In the genomic region with DNA sequence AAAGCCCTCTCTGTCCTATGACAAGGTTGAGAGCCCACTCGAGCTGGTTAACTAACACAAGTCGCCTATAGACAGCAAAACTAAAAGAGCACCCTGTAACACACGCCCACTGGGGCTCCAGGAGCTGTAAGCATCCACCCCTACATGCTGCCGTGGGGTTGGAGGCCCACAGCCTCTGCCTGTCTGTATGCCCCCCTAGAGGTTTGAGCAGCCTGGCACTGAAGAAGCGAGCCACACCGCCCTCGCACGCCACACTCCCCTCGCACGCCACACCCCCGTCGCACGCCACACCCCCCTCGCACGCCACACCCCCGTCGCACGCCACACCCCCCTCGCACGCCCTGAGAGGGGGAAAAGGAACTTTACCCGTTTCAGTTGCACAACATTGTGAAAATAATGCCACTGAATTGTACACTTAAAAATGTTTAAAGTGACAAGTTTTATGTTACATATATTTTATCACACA, we compare ENCODE assay signal across 9 cellular contexts. TPM values are rescaled to one million over a fixed set of nuclear protein-coding genes. Genes with fewer than 3 reads are reported as not detected.
DNase-seq lines count a peak whose midpoint lies in the region; ATAC-seq, FAIRE-seq and TF ChIP-seq lines count a peak whose summit lies in the region.
"Had no signal": no experiment of that assay in that cellular context is flagged by ENCODE, and none has a peak within 500 bp of the region (broad histone marks: within the 10 kb centered on the region; RNA-seq: fewer than 3 reads in every experiment).

No MANE protein-coding gene starts in this region.

- no peak overlapping the region for H3K18ac ChIP-seq in H1 (ENCODE audit: extremely low read depth, low read length)

- no peaks in the 10 kb centered on the region for H3K79me2 ChIP-seq in H1 (ENCODE audit: control insufficient read depth in 1 of 2, insufficient read depth in 2 of 2, low read length in 2 of 2)

- H3K4me2 ChIP-seq in H1 (ENCODE audit: insufficient read depth in 1 of 2, low read depth in 2 of 2, low read length in 2 of 2) = peak overlapping the region; percentile 68 to 99

- intact Hi-C loops in mucosa of descending colon (cut with DNase I, micrococcal nuclease) = no loop called here

- H3K23me2 ChIP-seq in H1 (ENCODE audit: low read depth, low read length) = peaks cover 7% of the 10 kb centered on the region

- no peak for TF ChIP-seq POLR2A in H1 (IDR thresholded peaks at IDR 0.05; ENCODE audit: control extremely low read depth in 1 of 2, low read depth in 2 of 2, low read length in 2 of 2)

- no peak overlapping the region for H3K27ac ChIP-seq in H1 (ENCODE audit: low read depth, low read length)

- DNase-seq in D721Med (ENCODE audit: insufficient read length, low spot score) (peak; percentile 18), NCI-H69 (lab: John Stamatoyannopoulos, UW) (peak; percentile 67), H1 (ENCODE audit: low read depth in 1 of 2, low spot score in 2 of 2) (peak in 1 of 2 experiments; percentile 78), mucosa of descending colon (peak; percentile 70 to 88 (median 82))
- DNase-seq in activated CD8-positive, alpha-beta memory T cell treated with anti-CD3 and anti-CD28 coated beads for 1 hour (ENCODE audit: extremely low read depth in 1 of 2, low read depth in 1 of 2) = peak; percentile 44 to 67
- peak; percentile 59 to 63 for DNase-seq in stimulated activated CD8-positive, alpha-beta memory T cell treated with anti-CD3 and anti-CD28 coated beads, Interleukin-4, amount 100 ng/mL, for 1 hour (ENCODE audit: low read depth in 2 of 2, low spot score in 1 of 2)

- peak; percentile 41 for ATAC-seq in HG02678 (IDR thresholded peaks at IDR 0.05; ENCODE audit: unreplicated experiment)
- ATAC-seq in mucosa of descending colon = peak; percentile 100
- no peak for ATAC-seq in HG02642 (IDR thresholded peaks at IDR 0.05; ENCODE audit: poor library complexity, unreplicated experiment)

- H3K9me3 ChIP-seq in H1 (ENCODE audit: insufficient read depth in 2 of 2, low read depth in 1 of 2, low read length in 1 of 2) (no peaks in the 10 kb centered on the region), mucosa of descending colon (no peaks in the 10 kb centered on the region)

- H3K27me3 ChIP-seq in H1 (replicated peaks in 1 of 4; ENCODE audit: control insufficient read depth in 3 of 4, extremely low read depth in 1 of 4, insufficient read depth in 3 of 4, low read length in 3 of 4) = peaks cover 0 to 7% (median 6%) of the 10 kb centered on the region in 4 experiments; a peak in 5 of 7 replicates

- H4K91ac ChIP-seq in H1 (replicated peaks; ENCODE audit: insufficient read length, low read length) = no peak overlapping the region

- no peak overlapping the region for H2BK5ac ChIP-seq in H1 (ENCODE audit: low read depth, low read length)

- POLR2A ChIA-PET in H1 (lab: Charles Lee; ENCODE audit: partially characterized antibody) = interaction anchor here (0.7 to 1.0 kb wide), 2 partner anchors 13 to 39 kb away, joined by 3 read pairs; partner anchors contain the start of gene HMGCL

- no peak overlapping the region for H3K14ac ChIP-seq in H1 (ENCODE audit: insufficient read length)

- H2AFZ ChIP-seq in H1 (ENCODE audit: low read length) = peak overlapping the region; percentile 73; the same call in 1 of the 2 replicates

- no peaks in the 10 kb centered on the region for H4K20me1 ChIP-seq in H1 (replicated peaks in 1 of 2; ENCODE audit: control insufficient read depth in 1 of 2, insufficient read depth in 2 of 2, low read length in 2 of 2)

- no peak for FAIRE-seq in D721Med (lab: Jason Lieb, UNC)
- FAIRE-seq in H1 (lab: Jason Lieb, UNC) = no peak
- FAIRE-seq: TTC549 had no signal

- no peak overlapping the region for H2AK5ac ChIP-seq in H1 (ENCODE audit: low read depth, low read length)

- no peak overlapping the region for H2BK15ac ChIP-seq in H1 (ENCODE audit: low read length)

- H2BK120ac ChIP-seq in H1 (replicated peaks; ENCODE audit: low read depth, low read length) = no peak overlapping the region

- no peak overlapping the region for H3K56ac ChIP-seq in H1 (replicated peaks; ENCODE audit: insufficient read length, low read depth, low read length)

- no peak overlapping the region for H3K23ac ChIP-seq in H1 (ENCODE audit: insufficient read length)

- no peak overlapping the region for H4K8ac ChIP-seq in H1 (ENCODE audit: extremely low read depth, insufficient read depth, low read length)

- no peak for TF ChIP-seq RAD21 in H1 (IDR thresholded peaks at IDR 0.05 in 1 of 2, conservative IDR thresholded peaks at IDR 0.05 in 1 of 2; ENCODE audit: low read depth in 2 of 2, low read length in 2 of 2)

- no peak overlapping the region for H2BK12ac ChIP-seq in H1 (ENCODE audit: low read depth, low read length)

- H3K9ac ChIP-seq in H1 (replicated peaks in 1 of 4; ENCODE audit: extremely low read depth in 1 of 4, low read depth in 3 of 4, low read length in 3 of 4) = no peak overlapping the region

- H3K36me3 ChIP-seq in H1 (ENCODE audit: control insufficient read depth in 2 of 4, insufficient read depth in 4 of 4, low read length in 3 of 4) = no peaks in the 10 kb centered on the region
- H3K36me3 ChIP-seq in mucosa of descending colon (ENCODE audit: low read depth) = no peaks in the 10 kb centered on the region

- no peaks in the 10 kb centered on the region for H3K79me1 ChIP-seq in H1 (ENCODE audit: low read depth, low read length)

- no peak overlapping the region for H2BK20ac ChIP-seq in H1 (ENCODE audit: low read length)

- WGBS in H1 (ENCODE audit: extremely low coverage in 1 of 2, insufficient coverage in 1 of 2, insufficient read length in 1 of 2, insufficient replicate concordance in 2 of 2, low coverage in 1 of 2, low lambda C conversion rate in 2 of 2, missing lambda C conversion rate in 1 of 2), 2 experiments = 13% methylated on average over 5 of the region's 21 CpGs; no CpG with 5 or more reads in 1 of the 2 experiments

- no peak for TF ChIP-seq CTCF in D721Med (IDR thresholded peaks at IDR 0.05; ENCODE audit: insufficient read depth, missing control alignments)
- no peak for TF ChIP-seq CTCF in H1 (IDR thresholded peaks at IDR 0.05; ENCODE audit: control extremely low read depth in 1 of 3, insufficient read depth in 1 of 3, low read depth in 1 of 3, low read length in 3 of 3)
- no peak for TF ChIP-seq CTCF in mucosa of descending colon (IDR thresholded peaks at IDR 0.05)

- CTCF ChIA-PET in H1 (lab: Charles Lee; ENCODE audit: partially characterized antibody) = interaction anchor here (0.5 to 2.2 kb wide), 5 partner anchors 17 to 191 kb away, joined by 3 to 8 read pairs (median 4); partner anchors contain the start of gene FUCA1

- H3K4ac ChIP-seq in H1 (replicated peaks; ENCODE audit: insufficient read length, low read depth, low read length) = no peak overlapping the region

- no peak for TF ChIP-seq EP300 in H1 (IDR thresholded peaks at IDR 0.05; ENCODE audit: borderline replicate concordance in 1 of 2, low read depth in 2 of 2, low read length in 2 of 2)

- H3K4me1 ChIP-seq in H1 (replicated peaks in 1 of 4; ENCODE audit: control insufficient read depth in 3 of 4, insufficient read depth in 4 of 4, low read length in 3 of 4) (peaks cover 0 to 4% (median 2%) of the 10 kb centered on the region in 4 experiments; a peak in 4 of 7 replicates), mucosa of descending colon (ENCODE audit: low read depth) (peaks cover 16% of the 10 kb centered on the region)

- peak overlapping the region; percentile 21 to 56 (median 35); a peak in 6 of 8 replicates for H3K4me3 ChIP-seq in H1 (ENCODE audit: extremely low read depth in 1 of 4, insufficient read depth in 2 of 4, low read depth in 3 of 4, low read length in 4 of 4)
- H3K4me3 ChIP-seq in mucosa of descending colon = no peak overlapping the region

- H4K5ac ChIP-seq in H1 (ENCODE audit: insufficient read length, low read depth, low read length) = no peak overlapping the region

RNA-seq across cellular contexts. Expression of gene HMGCL, which starts 13.2 kb away (rescaled TPM):
- 13.7 and 15.6 TPM in 2 replicates for total RNA-seq in H1 (2021; fragmentation: NEBNext Ultra II Directional; extraction: Animal tissue kit (Norgen Biotek cat#: 25700))
- 19.5 and 24.3 TPM in 2 replicates for polyA plus RNA-seq in H1 (2011; rRNA removed)
- polyA plus RNA-seq in H1 (2011; cell fraction: cytosol; rRNA removed) = 29.3 TPM
- polyA plus RNA-seq in H1 (2011; cell fraction: nucleus; rRNA removed) = 24.5 TPM
- 13.8 to 24.3 TPM (median 19.2 TPM) in 4 replicates for polyA plus RNA-seq in H1 (2012, experiment 1 of 2)
- 14.1 TPM for polyA plus RNA-seq in H1 (2012, experiment 2 of 2)
- polyA plus RNA-seq in H1 (2013, experiment 1 of 2) = 11.2 TPM
- polyA plus RNA-seq in H1 (2013, experiment 2 of 2) = 9.9 TPM
- 15.8 and 24.2 TPM in 2 replicates for polyA minus RNA-seq in H1 (2011; rRNA and poly(A)+ RNA removed)
- polyA minus RNA-seq in H1 (2011; cell fraction: cytosol; rRNA and poly(A)+ RNA removed) = 10.4 TPM
- polyA minus RNA-seq in H1 (2011; cell fraction: nucleus; rRNA and poly(A)+ RNA removed) = 11.8 TPM
- total RNA-seq in mucosa of descending colon = 10 to 100 TPM; 45.2 to 83.4 (median 62.6) TPM

RNA-seq across cellular contexts. Expression of gene FUCA1, which starts 29.7 kb away (rescaled TPM):
- total RNA-seq in H1 (2021; fragmentation: NEBNext Ultra II Directional; extraction: Animal tissue kit (Norgen Biotek cat#: 25700)) = 6.4 and 7.1 TPM in 2 replicates
- polyA plus RNA-seq in H1 (2011; rRNA removed) = 4.0 and 5.9 TPM in 2 replicates
- polyA plus RNA-seq in H1 (2011; cell fraction: cytosol; rRNA removed) = 5.9 TPM
- 3.7 TPM for polyA plus RNA-seq in H1 (2011; cell fraction: nucleus; rRNA removed)
- polyA plus RNA-seq in H1 (2012, experiment 1 of 2) = 5.5 to 6.1 TPM (median 6.1 TPM) in 4 replicates
- 2.1 TPM for polyA plus RNA-seq in H1 (2012, experiment 2 of 2)
- polyA plus RNA-seq in H1 (2013, experiment 1 of 2) = 8.6 TPM
- polyA plus RNA-seq in H1 (2013, experiment 2 of 2) = 9.7 TPM
- polyA minus RNA-seq in H1 (2011; rRNA and poly(A)+ RNA removed) = 4.9 and 5.0 TPM in 2 replicates
- polyA minus RNA-seq in H1 (2011; cell fraction: cytosol; rRNA and poly(A)+ RNA removed) = 2.5 TPM
- 3.3 TPM for polyA minus RNA-seq in H1 (2011; cell fraction: nucleus; rRNA and poly(A)+ RNA removed)
- total RNA-seq in mucosa of descending colon = 100 to 1,000 TPM in 2 of 3 donors, 10 to 100 TPM in 1; 82.2 to 171 (median 159) TPM

RNA-seq across cellular contexts. Expression of gene GALE, which starts 37.9 kb away (rescaled TPM):
- total RNA-seq in H1 (2021; fragmentation: NEBNext Ultra II Directional; extraction: Animal tissue kit (Norgen Biotek cat#: 25700)) = 26.0 and 29.9 TPM in 2 replicates
- polyA plus RNA-seq in H1 (2011; rRNA removed) = 33.9 and 36.1 TPM in 2 replicates
- polyA plus RNA-seq in H1 (2011; cell fraction: cytosol; rRNA removed) = 44.1 TPM
- 49.2 TPM for polyA plus RNA-seq in H1 (2011; cell fraction: nucleus; rRNA removed)
- polyA plus RNA-seq in H1 (2012, experiment 1 of 2) = 19.7 to 30.9 TPM (median 30.0 TPM) in 4 replicates
- polyA plus RNA-seq in H1 (2012, experiment 2 of 2) = 31.2 TPM
- polyA plus RNA-seq in H1 (2013, experiment 1 of 2) = 34.2 TPM
- 33.2 TPM for polyA plus RNA-seq in H1 (2013, experiment 2 of 2)
- 12.4 and 16.0 TPM in 2 replicates for polyA minus RNA-seq in H1 (2011; rRNA and poly(A)+ RNA removed)
- polyA minus RNA-seq in H1 (2011; cell fraction: cytosol; rRNA and poly(A)+ RNA removed) = 6.8 TPM
- polyA minus RNA-seq in H1 (2011; cell fraction: nucleus; rRNA and poly(A)+ RNA removed) = 15.4 TPM
- total RNA-seq in mucosa of descending colon = 100 to 1,000 TPM in 2 of 3 donors, 10 to 100 TPM in 1; 55.7 to 156 (median 127) TPM

RNA-seq across cellular contexts. Expression of gene LYPLA2, which starts 47.5 kb away (rescaled TPM):
- total RNA-seq in H1 (2021; fragmentation: NEBNext Ultra II Directional; extraction: Animal tissue kit (Norgen Biotek cat#: 25700)) = 138 and 152 TPM in 2 replicates
- 211 and 231 TPM in 2 replicates for polyA plus RNA-seq in H1 (2011; rRNA removed)
- polyA plus RNA-seq in H1 (2011; cell fraction: cytosol; rRNA removed) = 199 TPM
- polyA plus RNA-seq in H1 (2011; cell fraction: nucleus; rRNA removed) = 248 TPM
- 137 to 167 TPM (median 164 TPM) in 4 replicates for polyA plus RNA-seq in H1 (2012, experiment 1 of 2)
- 182 TPM for polyA plus RNA-seq in H1 (2012, experiment 2 of 2)
- 108 TPM for polyA plus RNA-seq in H1 (2013, experiment 1 of 2)
- 112 TPM for polyA plus RNA-seq in H1 (2013, experiment 2 of 2)
- 85.0 and 94.2 TPM in 2 replicates for polyA minus RNA-seq in H1 (2011; rRNA and poly(A)+ RNA removed)
- 102 TPM for polyA minus RNA-seq in H1 (2011; cell fraction: cytosol; rRNA and poly(A)+ RNA removed)
- polyA minus RNA-seq in H1 (2011; cell fraction: nucleus; rRNA and poly(A)+ RNA removed) = 48.5 TPM
- 10 to 100 TPM; 49.9 to 89.0 (median 88.0) TPM for total RNA-seq in mucosa of descending colon

Comparison
In these comparisons a context has a peak if more than half of its experiments do, and no peak if none do; other contexts are left out.
1. RNA of gene FUCA1, which starts 29.7 kb away (total RNA-seq): 82.2 to 171 TPM in mucosa of descending colon; 6.4 to 7.1 TPM in H1; every median in the first group is over 10 times any median in the second.